ENCODE assay signal across 8 cellular contexts in the genomic region with DNA sequence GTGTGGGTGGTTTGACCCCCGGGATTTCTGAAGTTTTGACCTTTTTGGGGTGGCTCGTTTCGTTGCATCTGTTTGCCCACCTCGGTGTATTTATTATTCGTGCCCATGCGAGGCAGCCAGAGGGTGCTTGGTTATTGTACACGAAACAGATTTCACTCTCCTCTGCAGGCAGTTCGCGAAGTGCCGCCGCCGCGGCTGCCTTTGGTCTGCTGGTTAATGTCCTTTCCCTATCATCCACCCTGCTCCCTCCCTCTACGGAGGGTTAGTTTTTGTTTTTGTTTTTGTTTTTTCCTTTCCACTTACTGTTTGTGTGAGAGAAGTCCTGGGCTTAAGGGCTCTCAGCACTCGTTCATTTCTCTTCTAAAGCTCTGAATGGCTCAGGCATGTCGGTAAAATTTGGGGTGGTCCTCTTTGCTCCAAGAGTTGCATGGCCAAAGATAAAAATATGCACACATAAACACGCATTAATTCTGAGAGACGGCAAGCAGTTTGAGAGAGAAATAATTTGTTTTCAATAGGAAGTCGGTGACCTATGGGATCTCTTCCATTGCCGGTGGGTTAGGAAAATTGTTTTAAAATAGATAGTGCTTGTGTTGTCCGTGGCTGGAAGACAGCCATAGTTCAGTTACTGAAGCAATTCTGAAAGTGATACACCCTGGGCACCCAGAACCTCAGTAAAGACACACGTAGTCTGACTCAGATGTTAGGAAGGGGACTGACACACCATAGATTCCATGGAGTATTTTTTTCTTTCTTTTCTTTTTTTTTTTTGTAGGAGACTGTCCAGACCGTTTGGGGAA. TPM values are rescaled to one million over a fixed set of nuclear protein-coding genes. Genes with fewer than 3 reads are reported as not detected.
DNase-seq lines count a peak whose midpoint lies in the region; ATAC-seq, FAIRE-seq and TF ChIP-seq lines count a peak whose summit lies in the region.

No MANE protein-coding gene starts in this region.

- ATAC-seq in HG02610 (IDR thresholded peaks at IDR 0.05; ENCODE audit: unreplicated experiment), result no peak

- peak overlapping the region; percentile 57 for H2AFZ ChIP-seq in ACC112 (ENCODE audit: low read length, unreplicated experiment)

- peak in 1 of 2 donors; percentile 26 for TF ChIP-seq POLR2A in Peyer's patch (IDR thresholded peaks at IDR 0.05)

- H3K36me3 ChIP-seq in ACC112 (ENCODE audit: insufficient read depth, low read length) (no peaks in the 10 kb centered on the region), Peyer's patch (no peaks in the 10 kb centered on the region)

- TF ChIP-seq CTCF in GM12875 (IDR thresholded peaks at IDR 0.05; ENCODE audit: borderline replicate concordance, insufficient read depth, low read depth, low read length) (no peak), Peyer's patch (IDR thresholded peaks at IDR 0.05) (peak in 1 of 6 experiments; percentile 7)

- FAIRE-seq in islet of Langerhans (lab: Jason Lieb, UNC), result peak; percentile 38

- no peaks in the 10 kb centered on the region for H3K27me3 ChIP-seq in ACC112 (ENCODE audit: insufficient read depth, low read length)
- no peaks in the 10 kb centered on the region for H3K27me3 ChIP-seq in Peyer's patch

- H3K4me3 ChIP-seq in ACC112 (ENCODE audit: low read depth, low read length) (peak overlapping the region; percentile 81), GM12875 (ENCODE audit: low read depth, low read length) (peak overlapping the region; percentile 33), Peyer's patch (peak overlapping the region; percentile 54 to 95 (median 84)), skin epidermis (peak overlapping the region; percentile 62 to 94 (median 79))

- DNase-seq in Peyer's patch (peak in 2 of 3 donors; percentile 60 to 67), caudate nucleus (lab: John Stamatoyannopoulos, UW) (peak in 23 of 61 donors; percentile 2 to 60 (median 25)), COLO829 (ENCODE audit: low spot score) (no peak)

- H3K9me3 ChIP-seq in Peyer's patch, result no peaks in the 10 kb centered on the region

- H3K4me1 ChIP-seq in ACC112 (ENCODE audit: control insufficient read depth, insufficient read depth, low read length, unreplicated experiment) (peaks cover 8% of the 10 kb centered on the region), Peyer's patch (peaks cover 0 to 11% (median 4%) of the 10 kb centered on the region in 4 donors)

- H3K79me2 ChIP-seq in ACC112 (ENCODE audit: control insufficient read depth, insufficient read depth, low read length, unreplicated experiment), result peaks cover 7% of the 10 kb centered on the region

- H3K27ac ChIP-seq in ACC112 (ENCODE audit: low read depth, low read length) (peak overlapping the region; percentile 11), Peyer's patch (peak overlapping the region; percentile 75 to 97 (median 88)), caudate nucleus (ENCODE audit: low read depth, low read length) (peak overlapping the region; percentile 21), skin epidermis (peak overlapping the region; percentile 55 to 99 (median 84))

RNA-seq across cellular contexts. Expression of a gene that starts 1.2 kb away (rescaled TPM):
- total RNA-seq in Peyer's patch, result 100 to 1,000 TPM in 1 of 4 donors, 10 to 100 TPM in 3; 36.3 to 115 (median 79.4) TPM

Comparison
In these comparisons a context has a peak if more than half of its experiments do, and no peak if none do; other contexts are left out.
1. H3K27ac ChIP-seq: peak in every context shown above with its lines; median percentile 88 in Peyer's patch; 84 in skin epidermis; 21 in caudate nucleus; 11 in ACC112.
2. H3K4me3 ChIP-seq: peak in every context shown above with its lines; median percentile 84 in Peyer's patch; 81 in ACC112; 79 in skin epidermis; 33 in GM12875.